In genomic region chr17:7483238-7484066, GRCh38 we compare ENCODE assay signal across 1 cellular context.
TF ChIP-seq lines count a peak whose summit lies in the region.

No MANE protein-coding gene starts in this region.

TF ChIP-seq in HepG2, 621 proteins besides CTCF, POLR2A, EP300 and RAD21 (continues in another document):
- TF ChIP-seq PAXIP1 (CRISPR knock-in tag; conservative IDR thresholded peaks at IDR 0.05) (0 out of 2 replicates have a peak, but pooled peaks have one; percentile 47), ZNF746 (CRISPR knock-in tag; IDR thresholded peaks at IDR 0.05) (0 out of 2 replicates have a peak, but pooled peaks have one; percentile 25), EZH2 (conservative IDR thresholded peaks at IDR 0.05; ENCODE audit: low read depth, low read length) (no peak), SKI (IDR thresholded peaks at IDR 0.05; ENCODE audit: partially characterized antibody) (peak; percentile 99), CBFB (CRISPR knock-in tag; IDR thresholded peaks at IDR 0.05) (peak; percentile 6; the same call in 1 of the 2 replicates), SOX5 (CRISPR knock-in tag; IDR thresholded peaks at IDR 0.05; ENCODE audit: borderline replicate concordance) (0 out of 2 replicates have a peak, but pooled peaks have one; percentile 26), AGO1 (IDR thresholded peaks at IDR 0.05; ENCODE audit: low read depth, low read length, poor library complexity, severe bottlenecking) (no peak), GMEB1 (CRISPR knock-in tag; IDR thresholded peaks at IDR 0.05; ENCODE audit: borderline replicate concordance) (0 out of 2 replicates have a peak, but pooled peaks have one; percentile 7), IKZF4 (CRISPR knock-in tag; IDR thresholded peaks at IDR 0.05; ENCODE audit: borderline replicate concordance, low read depth, not compliant biosample characterization) (peak; percentile 28), IKZF5 (CRISPR knock-in tag; IDR thresholded peaks at IDR 0.05) (0 out of 2 replicates have a peak, but pooled peaks have one; percentile 38), HNF4A (CRISPR knock-in tag; IDR thresholded peaks at IDR 0.05) (no peak), SNAPC4 (CRISPR knock-in tag; IDR thresholded peaks at IDR 0.05) (peak; percentile 73; the same call in 1 of the 2 replicates), SOX6 (IDR thresholded peaks at IDR 0.05) (no peak), SOX6 (CRISPR knock-in tag; IDR thresholded peaks at IDR 0.05) (peak; percentile 28; the same call in 1 of the 2 replicates), ZFP91 (CRISPR knock-in tag; IDR thresholded peaks at IDR 0.05; ENCODE audit: borderline replicate concordance) (no peak), KAT8 (CRISPR knock-in tag; IDR thresholded peaks at IDR 0.05) (peak; percentile 44; the same call in 1 of the 2 replicates), ZXDC (CRISPR knock-in tag; IDR thresholded peaks at IDR 0.05) (peak; percentile 16; the same call in 1 of the 2 replicates), FOXP4 (CRISPR knock-in tag; IDR thresholded peaks at IDR 0.05) (peak; percentile 15), ZNF772 (CRISPR knock-in tag; IDR thresholded peaks at IDR 0.05) (0 out of 2 replicates have a peak, but pooled peaks have one; percentile 57), ZNF275 (CRISPR knock-in tag; IDR thresholded peaks at IDR 0.05; ENCODE audit: borderline replicate concordance) (0 out of 2 replicates have a peak, but pooled peaks have one; percentile 21), MEF2D (CRISPR knock-in tag; IDR thresholded peaks at IDR 0.05) (peak; percentile 25; the same call in 1 of the 2 replicates), CAMTA2 (CRISPR knock-in tag; IDR thresholded peaks at IDR 0.05; ENCODE audit: borderline replicate concordance) (0 out of 2 replicates have a peak, but pooled peaks have one; percentile 52), ZNF710 (CRISPR knock-in tag; IDR thresholded peaks at IDR 0.05; ENCODE audit: borderline replicate concordance) (peak; percentile 26; the same call in 1 of the 2 replicates), ZNF235 (CRISPR knock-in tag; IDR thresholded peaks at IDR 0.05; ENCODE audit: borderline replicate concordance) (peak; percentile 54; the same call in 1 of the 2 replicates), MAFK (conservative IDR thresholded peaks at IDR 0.05 in 1 of 2, IDR thresholded peaks at IDR 0.05 in 1 of 2; ENCODE audit: low read length in 2 of 2) (peak in 1 of 2 experiments; percentile 37; a peak in 2 of 4 replicates), KMT2A (CRISPR knock-in tag; IDR thresholded peaks at IDR 0.05) (no peak), MYNN (CRISPR knock-in tag; IDR thresholded peaks at IDR 0.05; ENCODE audit: low read depth) (0 out of 2 replicates have a peak, but pooled peaks have one; percentile 6), SP4 (CRISPR knock-in tag; IDR thresholded peaks at IDR 0.05) (0 out of 2 replicates have a peak, but pooled peaks have one; percentile 17), ZNF263 (CRISPR knock-in tag; IDR thresholded peaks at IDR 0.05) (peak; percentile 90)
